18 cellular contexts compared by ENCODE assay signal in genomic region chr6:109961666-109962065, GRCh38. TPM values are rescaled to one million over a fixed set of nuclear protein-coding genes. Genes with fewer than 3 reads are reported as not detected.
DNase-seq lines count a peak whose midpoint lies in the region; ATAC-seq and TF ChIP-seq lines count a peak whose summit lies in the region.
"Had no signal": no experiment of that assay in that cellular context is flagged by ENCODE, and none has a peak within 500 bp of the region (broad histone marks: within the 10 kb centered on the region; RNA-seq: fewer than 3 reads in every experiment).

No MANE protein-coding gene starts in this region.

- H3K4me3 Mint-ChIP-seq in activated CD4-positive, alpha-beta T cell treated with anti-CD3 and anti-CD28 coated beads for 36 hours, result no peak overlapping the region
- no peak overlapping the region for H3K4me3 Mint-ChIP-seq in activated CD4-positive, alpha-beta T cell treated with anti-CD3 and anti-CD28 coated beads, Interleukin-2, amount 10 ng/mL, durations not matched to agents 7 days and 5 days
- no peak overlapping the region for H3K4me3 Mint-ChIP-seq in stimulated activated naive B cell treated with anti-CD40 and anti-IgM and Interleukin-4, amounts not matched to agents 10 μg/mL and 1 μg/mL and 100 μg/mL, for 72 hours
- H3K4me3 Mint-ChIP-seq: type B pancreatic cell had no signal

- no peak for TF ChIP-seq CTCF in cardiac fibroblast (IDR thresholded peaks at IDR 0.05; ENCODE audit: low read depth, low read length)

- H3K36me3 Mint-ChIP-seq in activated CD4-positive, alpha-beta T cell treated with anti-CD3 and anti-CD28 coated beads for 36 hours (ENCODE audit: low read depth), result no peaks in the 10 kb centered on the region
- H3K36me3 Mint-ChIP-seq in activated CD4-positive, alpha-beta T cell treated with anti-CD3 and anti-CD28 coated beads, Interleukin-2, amount 10 ng/mL, durations not matched to agents 7 days and 5 days (ENCODE audit: low read depth), result no peaks in the 10 kb centered on the region
- peaks cover 2 to 6% of the 10 kb centered on the region in 2 donors for H3K36me3 Mint-ChIP-seq in stimulated activated naive B cell treated with anti-CD40 and anti-IgM and Interleukin-4, amounts not matched to agents 10 μg/mL and 1 μg/mL and 100 μg/mL, for 72 hours
- H3K36me3 Mint-ChIP-seq: type B pancreatic cell had no signal

- no peak for DNase-seq in activated CD4-positive, alpha-beta T cell treated with anti-CD3 and anti-CD28 coated beads for 36 hours
- DNase-seq in activated CD4-positive, alpha-beta T cell treated with anti-CD3 and anti-CD28 coated beads, Interleukin-2, amount 10 ng/mL, durations not matched to agents 7 days and 5 days, result no peak
- peak; percentile 82 for DNase-seq in M059J (ENCODE audit: low read depth)
- DNase-seq in cardiac fibroblast (ENCODE audit: low read depth in 2 of 2), result peak; percentile 3 to 42
- DNase-seq in stimulated activated naive B cell treated with anti-CD40 and anti-IgM and Interleukin-4, amounts not matched to agents 10 μg/mL and 1 μg/mL and 100 μg/mL, for 72 hours, result peak; percentile 4
- DNase-seq in OCI-M1 (lab: John Stamatoyannopoulos, UW), result no peak
- DNase-seq in GM19240 (ENCODE audit: insufficient read length, low spot score), result no peak
- DNase-seq: activated CD4-positive, alpha-beta T cell treated with anti-CD3 and anti-CD28 coated beads, Interleukin-2, amount 50 U/mL, for 48 hours; heart left ventricle; kidney had no signal

- peaks cover 6% of the 10 kb centered on the region for H3K27me3 Mint-ChIP-seq in activated CD4-positive, alpha-beta T cell treated with anti-CD3 and anti-CD28 coated beads for 36 hours
- peaks cover 6% of the 10 kb centered on the region for H3K27me3 Mint-ChIP-seq in activated CD4-positive, alpha-beta T cell treated with anti-CD3 and anti-CD28 coated beads, Interleukin-2, amount 10 ng/mL, durations not matched to agents 7 days and 5 days
- H3K27me3 Mint-ChIP-seq in stimulated activated naive B cell treated with anti-CD40 and anti-IgM and Interleukin-4, amounts not matched to agents 10 μg/mL and 1 μg/mL and 100 μg/mL, for 72 hours, result peaks cover 0 to 5% of the 10 kb centered on the region in 2 donors

- H3K27ac Mint-ChIP-seq in activated CD4-positive, alpha-beta T cell treated with anti-CD3 and anti-CD28 coated beads for 36 hours, result no peak overlapping the region
- no peak overlapping the region for H3K27ac Mint-ChIP-seq in activated CD4-positive, alpha-beta T cell treated with anti-CD3 and anti-CD28 coated beads, Interleukin-2, amount 10 ng/mL, durations not matched to agents 7 days and 5 days
- peak overlapping the region; percentile 3 for H3K27ac Mint-ChIP-seq in stimulated activated naive B cell treated with anti-CD40 and anti-IgM and Interleukin-4, amounts not matched to agents 10 μg/mL and 1 μg/mL and 100 μg/mL, for 72 hours
- H3K27ac Mint-ChIP-seq: activated T-helper 2 cell treated with anti-CD3 and anti-CD28 coated beads, Interferon-gamma antibody, Interleukin-2, Interleukin-4, amounts not matched to agents 10 μg/mL and 5 μg/mL and 100 μg/mL, durations not matched to agents 14 hours and 24 hours and 36 hours; type B pancreatic cell had no signal

- no peak overlapping the region for H3K4me3 ChIP-seq in cardiac fibroblast (replicated peaks in 1 of 2; ENCODE audit: low read depth in 2 of 2, low read length in 2 of 2)
- H3K4me3 ChIP-seq: A549, ascending aorta, heart left ventricle, K562 had no signal

- peak; percentile 64 for ATAC-seq in activated CD4-positive, alpha-beta T cell treated with anti-CD3 and anti-CD28 coated beads for 36 hours
- peak; percentile 79 to 85 for ATAC-seq in stimulated activated naive B cell treated with anti-CD40 and anti-IgM and Interleukin-4, amounts not matched to agents 10 μg/mL and 1 μg/mL and 100 μg/mL, for 72 hours (replicated peaks)
- ATAC-seq in HG02938 (IDR thresholded peaks at IDR 0.05; ENCODE audit: unreplicated experiment), result no peak
- ATAC-seq: A549, heart left ventricle, K562 had no signal

- POLR2A ChIA-PET in activated CD4-positive, alpha-beta T cell treated with anti-CD3 and anti-CD28 coated beads for 36 hours (lab: Charles Lee), result no interaction called here
- POLR2A ChIA-PET in activated CD4-positive, alpha-beta T cell treated with anti-CD3 and anti-CD28 coated beads, Interleukin-2, amount 10 ng/mL, durations not matched to agents 7 days and 5 days (lab: Charles Lee), result interaction anchor here (0.6 kb wide), 1 partner anchor 45 kb away, joined by 5 read pairs; no protein-coding TSS in a partner anchor

- CTCF ChIA-PET in activated CD4-positive, alpha-beta T cell treated with anti-CD3 and anti-CD28 coated beads for 36 hours (lab: Charles Lee), result interaction anchor here (0.8 kb wide), 1 partner anchor 63 kb away, joined by 4 read pairs; no protein-coding TSS in a partner anchor
- CTCF ChIA-PET in activated CD4-positive, alpha-beta T cell treated with anti-CD3 and anti-CD28 coated beads, Interleukin-2, amount 10 ng/mL, durations not matched to agents 7 days and 5 days (lab: Charles Lee), result interaction anchor here (1.6 kb wide), 1 partner anchor 12 kb away, joined by 4 read pairs; no protein-coding TSS in a partner anchor

- H3K4me1 Mint-ChIP-seq in activated CD4-positive, alpha-beta T cell treated with anti-CD3 and anti-CD28 coated beads for 36 hours, result no peaks in the 10 kb centered on the region
- no peaks in the 10 kb centered on the region for H3K4me1 Mint-ChIP-seq in activated CD4-positive, alpha-beta T cell treated with anti-CD3 and anti-CD28 coated beads, Interleukin-2, amount 10 ng/mL, durations not matched to agents 7 days and 5 days
- peaks cover 5 to 10% of the 10 kb centered on the region in 2 donors for H3K4me1 Mint-ChIP-seq in stimulated activated naive B cell treated with anti-CD40 and anti-IgM and Interleukin-4, amounts not matched to agents 10 μg/mL and 1 μg/mL and 100 μg/mL, for 72 hours

- no peaks in the 10 kb centered on the region for H3K9me3 Mint-ChIP-seq in activated CD4-positive, alpha-beta T cell treated with anti-CD3 and anti-CD28 coated beads for 36 hours (ENCODE audit: low read depth)
- H3K9me3 Mint-ChIP-seq in activated CD4-positive, alpha-beta T cell treated with anti-CD3 and anti-CD28 coated beads, Interleukin-2, amount 10 ng/mL, durations not matched to agents 7 days and 5 days, result peaks cover 4% of the 10 kb centered on the region
- H3K9me3 Mint-ChIP-seq in stimulated activated naive B cell treated with anti-CD40 and anti-IgM and Interleukin-4, amounts not matched to agents 10 μg/mL and 1 μg/mL and 100 μg/mL, for 72 hours, result peaks cover 2 to 4% of the 10 kb centered on the region in 2 donors
- H3K9me3 Mint-ChIP-seq: activated T-helper 2 cell treated with anti-CD3 and anti-CD28 coated beads, Interferon-gamma antibody, Interleukin-2, Interleukin-4, amounts not matched to agents 10 μg/mL and 5 μg/mL and 100 μg/mL, durations not matched to agents 14 hours and 24 hours and 36 hours; type B pancreatic cell had no signal

- intact Hi-C loops in activated CD4-positive, alpha-beta T cell treated with anti-CD3 and anti-CD28 coated beads for 36 hours (cut with DNase I, micrococcal nuclease), result loop anchor here in 1 of 2 experiments (5.0 kb wide), 1 partner anchor 76 kb away; no protein-coding TSS in a partner anchor

RNA-seq across cellular contexts. Expression of gene GPR6, which starts 16.4 kb away (rescaled TPM):
- not detected for total RNA-seq in activated CD4-positive, alpha-beta T cell treated with anti-CD3 and anti-CD28 coated beads for 36 hours
- not detected for total RNA-seq in activated CD4-positive, alpha-beta T cell treated with anti-CD3 and anti-CD28 coated beads, Interleukin-2, amount 10 ng/mL, durations not matched to agents 7 days and 5 days
- total RNA-seq in M059J (2014; rRNA removed; shearing (Covaris generic)), result not detected in 2 replicates
- total RNA-seq: activated T-helper 2 cell treated with anti-CD3 and anti-CD28 coated beads, Interferon-gamma antibody, Interleukin-2, Interleukin-4, amounts not matched to agents 10 μg/mL and 5 μg/mL and 100 μg/mL, durations not matched to agents 14 hours and 24 hours and 36 hours; ascending aorta; heart left ventricle; K562; kidney; mucosa of gallbladder; osteocyte had no signal

Comparison
In these comparisons a context has a peak if more than half of its experiments do, and no peak if none do; other contexts are left out.
1. DNase-seq: peak in M059J (single experiment), cardiac fibroblast (2 of 2) and stimulated activated naive B cell treated with anti-CD40 and anti-IgM and Interleukin-4, amounts not matched to agents 10 μg/mL and 1 μg/mL and 100 μg/mL, for 72 hours (single experiment); none in activated CD4-positive, alpha-beta T cell treated with anti-CD3 and anti-CD28 coated beads for 36 hours (single experiment), activated CD4-positive, alpha-beta T cell treated with anti-CD3 and anti-CD28 coated beads, Interleukin-2, amount 10 ng/mL, durations not matched to agents 7 days and 5 days (single experiment), OCI-M1 (single experiment) and GM19240 (single experiment).